In the genomic region with DNA sequence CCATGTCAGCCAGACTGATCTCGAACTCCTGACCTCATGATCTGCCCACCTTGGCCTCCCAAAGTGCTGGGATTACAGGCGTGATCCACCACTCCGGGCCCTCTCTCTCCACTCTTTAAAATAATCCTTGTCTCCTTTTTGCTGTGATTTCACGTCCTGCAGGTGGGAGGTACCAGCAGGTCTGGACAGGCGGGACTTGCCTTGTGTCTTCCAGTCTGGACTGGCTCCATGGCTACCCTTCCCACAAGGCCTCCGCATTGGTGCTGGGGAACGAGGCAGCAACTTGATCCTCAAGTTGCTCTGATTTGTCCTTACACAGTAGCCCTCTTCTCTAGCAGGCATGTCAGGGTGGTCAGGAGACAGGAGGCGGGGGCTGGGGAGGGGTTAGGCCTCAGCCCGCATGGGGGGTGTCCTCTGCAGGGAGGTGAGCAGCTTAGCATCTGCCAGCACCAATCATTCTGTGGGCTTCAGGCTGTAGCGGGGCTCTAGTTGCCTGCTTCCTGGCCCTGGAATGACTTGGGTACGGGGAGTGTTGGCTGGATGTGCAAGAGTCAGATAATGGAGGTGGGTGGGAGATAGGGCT, we compare ENCODE assay signal across 18 cellular contexts.
"Had no signal": no experiment of that assay in that cellular context is flagged by ENCODE, and none has a peak within 500 bp of the region (broad histone marks: within the 10 kb centered on the region; RNA-seq: fewer than 3 reads in every experiment).

No MANE protein-coding gene starts in this region.

- H3K79me2 ChIP-seq: hepatocyte had no signal

- H3K9me3 Mint-ChIP-seq: activated T-cell treated with anti-CD3 and anti-CD28 coated beads, Interleukin-2, amount 50 U/mL, for 24 hours; brain; endodermal cell; naive thymus-derived CD4-positive, alpha-beta T cell had no signal

- H3K4me2 ChIP-seq: hepatocyte had no signal

- H3K4me1 Mint-ChIP-seq: endodermal cell had no signal

- H3K4me1 ChIP-seq: right lobe of liver had no signal

- H3K27me3 Mint-ChIP-seq: activated CD8-positive, alpha-beta memory T cell treated with anti-CD3 and anti-CD28 coated beads, Interleukin-2, amount 10 ng/mL, durations not matched to agents 7 days and 5 days; activated naive CD8-positive, alpha-beta T cell; activated T-cell treated with anti-CD3 and anti-CD28 coated beads, Interleukin-2, amount 50 U/mL, for 24 hours had no signal

- H3K9me3 ChIP-seq: psoas muscle, right lobe of liver, suprapubic skin had no signal

- DNase-seq: activated CD4-positive, alpha-beta T cell treated with anti-CD3 and anti-CD28 coated beads, Interleukin-2, amount 50 U/mL, for 48 hours; activated CD8-positive, alpha-beta memory T cell treated with anti-CD3 and anti-CD28 coated beads, Interleukin-2, amount 10 ng/mL, durations not matched to agents 7 days and 5 days; activated effector memory CD4-positive, alpha-beta T cell treated with Interleukin-2 at 50 U/mL for 16 hours; activated T-cell treated with anti-CD3 and anti-CD28 coated beads, Interleukin-2, amount 50 U/mL, for 24 hours; cerebellar nuclear complex; endodermal cell; midbrain; naive thymus-derived CD4-positive, alpha-beta T cell; right lobe of liver; stimulated activated CD4-positive, alpha-beta T cell treated with anti-CD3 and anti-CD28 coated beads, Interleukin-2, amount 100 ng/mL, for 24 hours; stimulated activated naive CD8-positive, alpha-beta T cell treated with anti-CD3 and anti-CD28 coated beads, Interleukin-15, Interleukin-2, amounts not matched to agents 100 U/mL and 50 U/mL, for 24 hours; T-helper 2 cell had no signal

- H3K4me3 ChIP-seq: hepatocyte, psoas muscle, right lobe of liver had no signal

- FAIRE-seq: TTC549 had no signal

- H3K27ac ChIP-seq: hepatocyte, right lobe of liver had no signal

- ATAC-seq: activated CD8-positive, alpha-beta memory T cell treated with anti-CD3 and anti-CD28 coated beads, Interleukin-2, amount 10 ng/mL, durations not matched to agents 7 days and 5 days had no signal

- H3K36me3 Mint-ChIP-seq: activated CD8-positive, alpha-beta memory T cell treated with anti-CD3 and anti-CD28 coated beads, Interleukin-2, amount 10 ng/mL, durations not matched to agents 7 days and 5 days; brain had no signal

- H3K36me3 ChIP-seq: right lobe of liver, suprapubic skin had no signal

- H3K27me3 ChIP-seq: hepatocyte, right lobe of liver, suprapubic skin had no signal

- H3K4me3 Mint-ChIP-seq: activated CD8-positive, alpha-beta memory T cell treated with anti-CD3 and anti-CD28 coated beads, Interleukin-2, amount 10 ng/mL, durations not matched to agents 7 days and 5 days; activated naive CD8-positive, alpha-beta T cell; activated T-cell treated with anti-CD3 and anti-CD28 coated beads, Interleukin-2, amount 50 U/mL, for 24 hours; brain; endodermal cell had no signal

- H2AFZ ChIP-seq: hepatocyte had no signal

- H3K27ac Mint-ChIP-seq: activated CD8-positive, alpha-beta memory T cell treated with anti-CD3 and anti-CD28 coated beads, Interleukin-2, amount 10 ng/mL, durations not matched to agents 7 days and 5 days; activated naive CD8-positive, alpha-beta T cell; activated T-cell treated with anti-CD3 and anti-CD28 coated beads, Interleukin-2, amount 50 U/mL, for 24 hours; endodermal cell had no signal
